In the genomic region with DNA sequence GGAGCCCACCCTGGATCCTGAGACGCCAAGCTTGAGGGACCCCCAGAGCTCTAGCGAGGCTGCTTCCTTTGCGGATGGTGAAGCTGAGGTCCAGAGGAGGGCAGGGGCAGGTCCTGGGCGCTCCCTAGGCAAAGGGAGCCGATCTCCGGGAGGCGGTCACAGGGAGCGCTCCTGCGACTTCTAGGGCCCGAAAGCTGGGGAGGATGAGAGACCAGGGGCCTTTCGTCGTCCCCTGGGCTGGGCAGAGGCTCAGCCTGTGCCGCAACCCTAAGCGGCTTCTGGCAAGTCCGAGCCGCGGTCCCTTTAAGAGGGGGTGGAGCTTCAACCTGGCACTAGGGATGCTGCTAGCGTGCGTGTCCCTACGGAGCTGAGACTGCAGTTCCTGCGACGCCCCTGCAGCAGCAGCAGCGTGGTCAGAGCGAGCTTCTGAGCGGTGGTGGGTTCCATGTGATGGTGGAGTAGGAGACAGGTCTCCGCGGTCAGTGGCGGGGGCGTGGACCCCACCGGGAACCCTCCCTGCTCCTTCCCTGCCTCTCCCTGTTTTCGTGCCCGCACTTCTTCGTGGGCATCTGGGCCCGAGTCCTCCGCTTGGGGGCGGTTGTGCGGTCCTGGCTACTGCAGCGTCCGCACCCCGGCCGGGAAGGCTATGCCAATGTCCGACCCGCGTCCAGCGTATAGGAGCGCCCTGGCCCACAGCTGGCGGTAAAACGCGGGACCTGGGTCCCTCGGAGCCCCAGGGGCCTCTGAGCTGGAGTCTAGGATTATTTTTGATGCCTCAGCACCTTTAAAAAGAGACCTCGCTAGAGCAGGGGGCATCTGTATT, we compare ENCODE assay signal across 1 cellular context.
TF ChIP-seq lines count a peak whose summit lies in the region.

No MANE protein-coding gene starts in this region.

TF ChIP-seq in HepG2, 621 proteins besides CTCF, POLR2A, EP300 and RAD21 (continued from another document and continues in another):
- TF ChIP-seq, protein P1, sequence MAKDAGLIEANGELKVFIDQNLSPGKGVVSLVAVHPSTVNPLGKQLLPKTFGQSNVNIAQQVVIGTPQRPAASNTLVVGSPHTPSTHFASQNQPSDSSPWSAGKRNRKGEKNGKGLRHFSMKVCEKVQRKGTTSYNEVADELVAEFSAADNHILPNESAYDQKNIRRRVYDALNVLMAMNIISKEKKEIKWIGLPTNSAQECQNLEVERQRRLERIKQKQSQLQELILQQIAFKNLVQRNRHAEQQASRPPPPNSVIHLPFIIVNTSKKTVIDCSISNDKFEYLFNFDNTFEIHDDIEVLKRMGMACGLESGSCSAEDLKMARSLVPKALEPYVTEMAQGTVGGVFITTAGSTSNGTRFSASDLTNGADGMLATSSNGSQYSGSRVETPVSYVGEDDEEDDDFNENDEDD (CRISPR knock-in tag; IDR thresholded peaks at IDR 0.05; ENCODE audit: borderline replicate concordance), result peak; percentile 81; the same call in 1 of the 2 replicates
- TF ChIP-seq, protein P2, sequence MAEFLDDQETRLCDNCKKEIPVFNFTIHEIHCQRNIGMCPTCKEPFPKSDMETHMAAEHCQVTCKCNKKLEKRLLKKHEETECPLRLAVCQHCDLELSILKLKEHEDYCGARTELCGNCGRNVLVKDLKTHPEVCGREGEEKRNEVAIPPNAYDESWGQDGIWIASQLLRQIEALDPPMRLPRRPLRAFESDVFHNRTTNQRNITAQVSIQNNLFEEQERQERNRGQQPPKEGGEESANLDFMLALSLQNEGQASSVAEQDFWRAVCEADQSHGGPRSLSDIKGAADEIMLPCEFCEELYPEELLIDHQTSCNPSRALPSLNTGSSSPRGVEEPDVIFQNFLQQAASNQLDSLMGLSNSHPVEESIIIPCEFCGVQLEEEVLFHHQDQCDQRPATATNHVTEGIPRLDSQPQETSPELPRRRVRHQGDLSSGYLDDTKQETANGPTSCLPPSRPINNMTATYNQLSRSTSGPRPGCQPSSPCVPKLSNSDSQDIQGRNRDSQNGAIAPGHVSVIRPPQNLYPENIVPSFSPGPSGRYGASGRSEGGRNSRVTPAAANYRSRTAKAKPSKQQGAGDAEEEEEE (CRISPR knock-in tag; IDR thresholded peaks at IDR 0.05; ENCODE audit: borderline replicate concordance), result peak; percentile 92; the same call in 1 of the 2 replicates
- TF ChIP-seq CC2D1A (CRISPR knock-in tag; IDR thresholded peaks at IDR 0.05), result no peak
- no peak for TF ChIP-seq TAF15 (IDR thresholded peaks at IDR 0.05; ENCODE audit: low read depth, low read length, poor library complexity, severe bottlenecking)
- TF ChIP-seq RFXANK (CRISPR knock-in tag; IDR thresholded peaks at IDR 0.05), result no peak; the same call in 1 of the 2 replicates
- no peak for TF ChIP-seq SNAPC2 (CRISPR knock-in tag; IDR thresholded peaks at IDR 0.05)
- no peak; the same call in 1 of the 2 replicates for TF ChIP-seq BRCA1 (CRISPR knock-in tag; IDR thresholded peaks at IDR 0.05)
- TF ChIP-seq, protein P3, sequence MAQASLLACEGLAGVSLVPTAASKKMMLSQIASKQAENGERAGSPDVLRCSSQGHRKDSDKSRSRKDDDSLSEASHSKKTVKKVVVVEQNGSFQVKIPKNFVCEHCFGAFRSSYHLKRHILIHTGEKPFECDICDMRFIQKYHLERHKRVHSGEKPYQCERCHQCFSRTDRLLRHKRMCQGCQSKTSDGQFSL (CRISPR knock-in tag; IDR thresholded peaks at IDR 0.05), result peak; percentile 78
- TF ChIP-seq, protein P4, sequence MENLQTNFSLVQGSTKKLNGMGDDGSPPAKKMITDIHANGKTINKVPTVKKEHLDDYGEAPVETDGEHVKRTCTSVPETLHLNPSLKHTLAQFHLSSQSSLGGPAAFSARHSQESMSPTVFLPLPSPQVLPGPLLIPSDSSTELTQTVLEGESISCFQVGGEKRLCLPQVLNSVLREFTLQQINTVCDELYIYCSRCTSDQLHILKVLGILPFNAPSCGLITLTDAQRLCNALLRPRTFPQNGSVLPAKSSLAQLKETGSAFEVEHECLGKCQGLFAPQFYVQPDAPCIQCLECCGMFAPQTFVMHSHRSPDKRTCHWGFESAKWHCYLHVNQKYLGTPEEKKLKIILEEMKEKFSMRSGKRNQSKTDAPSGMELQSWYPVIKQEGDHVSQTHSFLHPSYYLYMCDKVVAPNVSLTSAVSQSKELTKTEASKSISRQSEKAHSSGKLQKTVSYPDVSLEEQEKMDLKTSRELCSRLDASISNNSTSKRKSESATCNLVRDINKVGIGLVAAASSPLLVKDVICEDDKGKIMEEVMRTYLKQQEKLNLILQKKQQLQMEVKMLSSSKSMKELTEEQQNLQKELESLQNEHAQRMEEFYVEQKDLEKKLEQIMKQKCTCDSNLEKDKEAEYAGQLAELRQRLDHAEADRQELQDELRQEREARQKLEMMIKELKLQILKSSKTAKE (CRISPR knock-in tag; IDR thresholded peaks at IDR 0.05; ENCODE audit: borderline replicate concordance), result no peak
- 0 out of 2 replicates have a peak, but pooled peaks have one; percentile 78 for TF ChIP-seq TSC22D2 (CRISPR knock-in tag; IDR thresholded peaks at IDR 0.05; ENCODE audit: borderline replicate concordance)
- no peak for TF ChIP-seq ZNF260 (CRISPR knock-in tag; IDR thresholded peaks at IDR 0.05; ENCODE audit: borderline replicate concordance, low read depth)
- peak; percentile 85 for TF ChIP-seq ZNF766 (CRISPR knock-in tag; IDR thresholded peaks at IDR 0.05; ENCODE audit: borderline replicate concordance)
- peak in 1 of 2 experiments; percentile 66; a peak in 1 of 4 replicates for TF ChIP-seq KLF16 (CRISPR knock-in tag; IDR thresholded peaks at IDR 0.05)
- TF ChIP-seq PPARG (CRISPR knock-in tag; conservative IDR thresholded peaks at IDR 0.05), result peak; percentile 3; the same call in 1 of the 2 replicates
- TF ChIP-seq, protein P5, sequence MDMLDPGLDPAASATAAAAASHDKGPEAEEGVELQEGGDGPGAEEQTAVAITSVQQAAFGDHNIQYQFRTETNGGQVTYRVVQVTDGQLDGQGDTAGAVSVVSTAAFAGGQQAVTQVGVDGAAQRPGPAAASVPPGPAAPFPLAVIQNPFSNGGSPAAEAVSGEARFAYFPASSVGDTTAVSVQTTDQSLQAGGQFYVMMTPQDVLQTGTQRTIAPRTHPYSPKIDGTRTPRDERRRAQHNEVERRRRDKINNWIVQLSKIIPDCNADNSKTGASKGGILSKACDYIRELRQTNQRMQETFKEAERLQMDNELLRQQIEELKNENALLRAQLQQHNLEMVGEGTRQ (IDR thresholded peaks at IDR 0.05; ENCODE audit: low read depth, low read length), result no peak
- TF ChIP-seq, protein P5 (CRISPR knock-in tag; IDR thresholded peaks at IDR 0.05; ENCODE audit: borderline replicate concordance), result no peak
- peak; percentile 80 for TF ChIP-seq ARNT2 (CRISPR knock-in tag; IDR thresholded peaks at IDR 0.05; ENCODE audit: low read depth)
- TF ChIP-seq, protein P6, sequence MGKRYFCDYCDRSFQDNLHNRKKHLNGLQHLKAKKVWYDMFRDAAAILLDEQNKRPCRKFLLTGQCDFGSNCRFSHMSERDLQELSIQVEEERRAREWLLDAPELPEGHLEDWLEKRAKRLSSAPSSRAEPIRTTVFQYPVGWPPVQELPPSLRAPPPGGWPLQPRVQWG (CRISPR knock-in tag; IDR thresholded peaks at IDR 0.05; ENCODE audit: borderline replicate concordance, low read depth), result peak; percentile 80; the same call in 1 of the 2 replicates
- peak; percentile 89 for TF ChIP-seq HOXA5 (CRISPR knock-in tag; IDR thresholded peaks at IDR 0.05)
- TF ChIP-seq HOXA9 (CRISPR knock-in tag; IDR thresholded peaks at IDR 0.05; ENCODE audit: borderline replicate concordance), result 0 out of 2 replicates have a peak, but pooled peaks have one; percentile 56
- TF ChIP-seq ZNF552 (CRISPR knock-in tag; IDR thresholded peaks at IDR 0.05; ENCODE audit: borderline replicate concordance), result no peak
- no peak for TF ChIP-seq STAT5B (CRISPR knock-in tag; IDR thresholded peaks at IDR 0.05)
- peak; percentile 68; the same call in 1 of the 2 replicates for TF ChIP-seq PHF21A (CRISPR knock-in tag; IDR thresholded peaks at IDR 0.05)
- TF ChIP-seq MAF1 (CRISPR knock-in tag; IDR thresholded peaks at IDR 0.05; ENCODE audit: borderline replicate concordance), result peak; percentile 84
- TF ChIP-seq, protein P7, sequence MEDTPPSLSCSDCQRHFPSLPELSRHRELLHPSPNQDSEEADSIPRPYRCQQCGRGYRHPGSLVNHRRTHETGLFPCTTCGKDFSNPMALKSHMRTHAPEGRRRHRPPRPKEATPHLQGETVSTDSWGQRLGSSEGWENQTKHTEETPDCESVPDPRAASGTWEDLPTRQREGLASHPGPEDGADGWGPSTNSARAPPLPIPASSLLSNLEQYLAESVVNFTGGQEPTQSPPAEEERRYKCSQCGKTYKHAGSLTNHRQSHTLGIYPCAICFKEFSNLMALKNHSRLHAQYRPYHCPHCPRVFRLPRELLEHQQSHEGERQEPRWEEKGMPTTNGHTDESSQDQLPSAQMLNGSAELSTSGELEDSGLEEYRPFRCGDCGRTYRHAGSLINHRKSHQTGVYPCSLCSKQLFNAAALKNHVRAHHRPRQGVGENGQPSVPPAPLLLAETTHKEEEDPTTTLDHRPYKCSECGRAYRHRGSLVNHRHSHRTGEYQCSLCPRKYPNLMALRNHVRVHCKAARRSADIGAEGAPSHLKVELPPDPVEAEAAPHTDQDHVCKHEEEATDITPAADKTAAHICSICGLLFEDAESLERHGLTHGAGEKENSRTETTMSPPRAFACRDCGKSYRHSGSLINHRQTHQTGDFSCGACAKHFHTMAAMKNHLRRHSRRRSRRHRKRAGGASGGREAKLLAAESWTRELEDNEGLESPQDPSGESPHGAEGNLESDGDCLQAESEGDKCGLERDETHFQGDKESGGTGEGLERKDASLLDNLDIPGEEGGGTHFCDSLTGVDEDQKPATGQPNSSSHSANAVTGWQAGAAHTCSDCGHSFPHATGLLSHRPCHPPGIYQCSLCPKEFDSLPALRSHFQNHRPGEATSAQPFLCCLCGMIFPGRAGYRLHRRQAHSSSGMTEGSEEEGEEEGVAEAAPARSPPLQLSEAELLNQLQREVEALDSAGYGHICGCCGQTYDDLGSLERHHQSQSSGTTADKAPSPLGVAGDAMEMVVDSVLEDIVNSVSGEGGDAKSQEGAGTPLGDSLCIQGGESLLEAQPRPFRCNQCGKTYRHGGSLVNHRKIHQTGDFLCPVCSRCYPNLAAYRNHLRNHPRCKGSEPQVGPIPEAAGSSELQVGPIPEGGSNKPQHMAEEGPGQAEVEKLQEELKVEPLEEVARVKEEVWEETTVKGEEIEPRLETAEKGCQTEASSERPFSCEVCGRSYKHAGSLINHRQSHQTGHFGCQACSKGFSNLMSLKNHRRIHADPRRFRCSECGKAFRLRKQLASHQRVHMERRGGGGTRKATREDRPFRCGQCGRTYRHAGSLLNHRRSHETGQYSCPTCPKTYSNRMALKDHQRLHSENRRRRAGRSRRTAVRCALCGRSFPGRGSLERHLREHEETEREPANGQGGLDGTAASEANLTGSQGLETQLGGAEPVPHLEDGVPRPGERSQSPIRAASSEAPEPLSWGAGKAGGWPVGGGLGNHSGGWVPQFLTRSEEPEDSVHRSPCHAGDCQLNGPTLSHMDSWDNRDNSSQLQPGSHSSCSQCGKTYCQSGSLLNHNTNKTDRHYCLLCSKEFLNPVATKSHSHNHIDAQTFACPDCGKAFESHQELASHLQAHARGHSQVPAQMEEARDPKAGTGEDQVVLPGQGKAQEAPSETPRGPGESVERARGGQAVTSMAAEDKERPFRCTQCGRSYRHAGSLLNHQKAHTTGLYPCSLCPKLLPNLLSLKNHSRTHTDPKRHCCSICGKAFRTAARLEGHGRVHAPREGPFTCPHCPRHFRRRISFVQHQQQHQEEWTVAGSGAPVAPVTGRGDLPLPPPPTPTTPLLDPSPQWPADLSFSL (CRISPR knock-in tag; IDR thresholded peaks at IDR 0.05), result no peak
- TF ChIP-seq, protein P8, sequence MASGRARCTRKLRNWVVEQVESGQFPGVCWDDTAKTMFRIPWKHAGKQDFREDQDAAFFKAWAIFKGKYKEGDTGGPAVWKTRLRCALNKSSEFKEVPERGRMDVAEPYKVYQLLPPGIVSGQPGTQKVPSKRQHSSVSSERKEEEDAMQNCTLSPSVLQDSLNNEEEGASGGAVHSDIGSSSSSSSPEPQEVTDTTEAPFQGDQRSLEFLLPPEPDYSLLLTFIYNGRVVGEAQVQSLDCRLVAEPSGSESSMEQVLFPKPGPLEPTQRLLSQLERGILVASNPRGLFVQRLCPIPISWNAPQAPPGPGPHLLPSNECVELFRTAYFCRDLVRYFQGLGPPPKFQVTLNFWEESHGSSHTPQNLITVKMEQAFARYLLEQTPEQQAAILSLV (CRISPR knock-in tag; IDR thresholded peaks at IDR 0.05; ENCODE audit: borderline replicate concordance), result peak; percentile 78; the same call in 1 of the 2 replicates
- TF ChIP-seq SATB2 (CRISPR knock-in tag; IDR thresholded peaks at IDR 0.05), result peak; percentile 94; the same call in 1 of the 2 replicates
- peak; percentile 91 for TF ChIP-seq ZMAT3 (CRISPR knock-in tag; conservative IDR thresholded peaks at IDR 0.05)
- TF ChIP-seq TCF7 (IDR thresholded peaks at IDR 0.05; ENCODE audit: low read depth), result no peak
- TF ChIP-seq ZNF207 (IDR thresholded peaks at IDR 0.05; ENCODE audit: borderline replicate concordance), result no peak
- TF ChIP-seq RBFOX2 (IDR thresholded peaks at IDR 0.05; ENCODE audit: low read depth, low read length), result peak; percentile 85
- TF ChIP-seq FOXA1 (IDR thresholded peaks at IDR 0.05), result no peak
- no peak for TF ChIP-seq FOXA1 (CRISPR knock-in tag; IDR thresholded peaks at IDR 0.05)
- TF ChIP-seq KLF15 (CRISPR knock-in tag; IDR thresholded peaks at IDR 0.05; ENCODE audit: borderline replicate concordance), result peak; percentile 88
- TF ChIP-seq, protein P9, sequence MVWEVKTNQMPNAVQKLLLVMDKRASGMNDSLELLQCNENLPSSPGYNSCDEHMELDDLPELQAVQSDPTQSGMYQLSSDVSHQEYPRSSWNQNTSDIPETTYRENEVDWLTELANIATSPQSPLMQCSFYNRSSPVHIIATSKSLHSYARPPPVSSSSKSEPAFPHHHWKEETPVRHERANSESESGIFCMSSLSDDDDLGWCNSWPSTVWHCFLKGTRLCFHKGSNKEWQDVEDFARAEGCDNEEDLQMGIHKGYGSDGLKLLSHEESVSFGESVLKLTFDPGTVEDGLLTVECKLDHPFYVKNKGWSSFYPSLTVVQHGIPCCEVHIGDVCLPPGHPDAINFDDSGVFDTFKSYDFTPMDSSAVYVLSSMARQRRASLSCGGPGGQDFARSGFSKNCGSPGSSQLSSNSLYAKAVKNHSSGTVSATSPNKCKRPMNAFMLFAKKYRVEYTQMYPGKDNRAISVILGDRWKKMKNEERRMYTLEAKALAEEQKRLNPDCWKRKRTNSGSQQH (CRISPR knock-in tag; IDR thresholded peaks at IDR 0.05; ENCODE audit: low read depth), result peak; percentile 49; the same call in 1 of the 2 replicates
- TF ChIP-seq RARG (CRISPR knock-in tag; IDR thresholded peaks at IDR 0.05; ENCODE audit: low read depth), result 0 out of 2 replicates have a peak, but pooled peaks have one; percentile 41
- TF ChIP-seq HNF4G (IDR thresholded peaks at IDR 0.05; ENCODE audit: borderline replicate concordance, low read depth, low read length), result no peak
- peak; percentile 61; the same call in 1 of the 2 replicates for TF ChIP-seq HNF4G (CRISPR knock-in tag; IDR thresholded peaks at IDR 0.05; ENCODE audit: borderline replicate concordance, low read depth)
- TF ChIP-seq NONO (IDR thresholded peaks at IDR 0.05), result no peak
- TF ChIP-seq NONO (CRISPR knock-in tag; conservative IDR thresholded peaks at IDR 0.05), result peak; percentile 78
- TF ChIP-seq ZNF224 (CRISPR knock-in tag; IDR thresholded peaks at IDR 0.05), result no peak
- no peak for TF ChIP-seq KLF9 (CRISPR knock-in tag; IDR thresholded peaks at IDR 0.05; ENCODE audit: low read depth)
